1 cellular context compared by ENCODE assay signal in the genomic region with DNA sequence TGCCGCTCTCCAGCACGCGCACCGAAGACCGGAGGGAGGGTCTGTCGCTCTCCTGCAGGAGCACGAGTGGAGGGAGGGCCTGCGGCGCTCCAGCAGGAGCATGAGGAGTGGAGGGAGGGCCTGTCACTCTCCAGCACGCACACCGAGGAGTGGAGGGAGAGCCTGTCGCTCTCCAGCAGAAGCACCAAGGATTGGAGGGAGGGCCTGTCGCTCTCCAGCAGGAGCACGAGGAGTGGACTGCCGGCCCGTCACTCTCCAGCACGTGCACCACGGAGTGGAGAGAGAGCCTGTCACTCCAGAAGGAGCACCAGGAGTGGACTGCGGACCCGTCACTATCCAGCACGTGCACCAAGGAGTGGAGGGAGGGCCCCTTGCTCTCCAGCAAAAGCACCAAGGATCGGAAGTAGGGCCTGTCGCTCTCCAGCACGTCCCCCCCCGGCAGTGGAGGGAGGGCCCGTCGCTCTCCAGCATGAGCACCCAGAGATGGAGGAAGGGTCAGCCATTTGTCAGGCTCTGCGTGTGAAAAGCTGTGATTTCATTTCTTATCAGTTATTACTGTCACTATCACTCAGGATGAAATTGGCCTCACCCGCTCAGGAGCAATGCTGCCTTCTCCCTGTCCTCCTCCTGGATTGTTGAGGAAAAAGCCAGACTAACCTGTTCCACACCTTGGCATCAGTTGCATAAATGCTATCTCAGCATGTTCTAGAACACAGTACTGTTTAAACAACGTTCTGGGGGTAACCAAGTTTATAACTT.
TF ChIP-seq lines count a peak whose summit lies in the region.

No MANE protein-coding gene starts in this region.

TF ChIP-seq in WTC11, 78 proteins besides CTCF, POLR2A, EP300 and RAD21 (continued from another document):
- TF ChIP-seq FOXP4 (CRISPR knock-in tag; IDR thresholded peaks at IDR 0.05) (no peak), FOXP1 (CRISPR knock-in tag; IDR thresholded peaks at IDR 0.05; ENCODE audit: borderline replicate concordance) (no peak), GRHL2 (CRISPR knock-in tag; IDR thresholded peaks at IDR 0.05; ENCODE audit: insufficient replicate concordance, severe bottlenecking) (no peak), IRF2 (CRISPR knock-in tag; IDR thresholded peaks at IDR 0.05; ENCODE audit: borderline replicate concordance, low read depth) (no peak), ZBTB21 (CRISPR knock-in tag; IDR thresholded peaks at IDR 0.05; ENCODE audit: borderline replicate concordance) (no peak; the same call in 1 of the 2 replicates), ZNF425 (CRISPR knock-in tag; conservative IDR thresholded peaks at IDR 0.05) (no peak), SP1 (CRISPR knock-in tag; conservative IDR thresholded peaks at IDR 0.05) (peak; percentile 51), EMX1 (CRISPR knock-in tag; IDR thresholded peaks at IDR 0.05) (no peak)
- TF ChIP-seq, protein P1, sequence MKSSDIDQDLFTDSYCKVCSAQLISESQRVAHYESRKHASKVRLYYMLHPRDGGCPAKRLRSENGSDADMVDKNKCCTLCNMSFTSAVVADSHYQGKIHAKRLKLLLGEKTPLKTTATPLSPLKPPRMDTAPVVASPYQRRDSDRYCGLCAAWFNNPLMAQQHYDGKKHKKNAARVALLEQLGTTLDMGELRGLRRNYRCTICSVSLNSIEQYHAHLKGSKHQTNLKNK (CRISPR knock-in tag; IDR thresholded peaks at IDR 0.05) = no peak
- TF ChIP-seq, protein P2, sequence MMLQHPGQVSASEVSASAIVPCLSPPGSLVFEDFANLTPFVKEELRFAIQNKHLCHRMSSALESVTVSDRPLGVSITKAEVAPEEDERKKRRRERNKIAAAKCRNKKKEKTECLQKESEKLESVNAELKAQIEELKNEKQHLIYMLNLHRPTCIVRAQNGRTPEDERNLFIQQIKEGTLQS (CRISPR knock-in tag; conservative IDR thresholded peaks at IDR 0.05) = no peak
- TF ChIP-seq, protein P3, sequence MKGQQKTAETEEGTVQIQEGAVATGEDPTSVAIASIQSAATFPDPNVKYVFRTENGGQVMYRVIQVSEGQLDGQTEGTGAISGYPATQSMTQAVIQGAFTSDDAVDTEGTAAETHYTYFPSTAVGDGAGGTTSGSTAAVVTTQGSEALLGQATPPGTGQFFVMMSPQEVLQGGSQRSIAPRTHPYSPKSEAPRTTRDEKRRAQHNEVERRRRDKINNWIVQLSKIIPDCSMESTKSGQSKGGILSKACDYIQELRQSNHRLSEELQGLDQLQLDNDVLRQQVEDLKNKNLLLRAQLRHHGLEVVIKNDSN (CRISPR knock-in tag; IDR thresholded peaks at IDR 0.05) = peak; percentile 66
